In the genomic region with DNA sequence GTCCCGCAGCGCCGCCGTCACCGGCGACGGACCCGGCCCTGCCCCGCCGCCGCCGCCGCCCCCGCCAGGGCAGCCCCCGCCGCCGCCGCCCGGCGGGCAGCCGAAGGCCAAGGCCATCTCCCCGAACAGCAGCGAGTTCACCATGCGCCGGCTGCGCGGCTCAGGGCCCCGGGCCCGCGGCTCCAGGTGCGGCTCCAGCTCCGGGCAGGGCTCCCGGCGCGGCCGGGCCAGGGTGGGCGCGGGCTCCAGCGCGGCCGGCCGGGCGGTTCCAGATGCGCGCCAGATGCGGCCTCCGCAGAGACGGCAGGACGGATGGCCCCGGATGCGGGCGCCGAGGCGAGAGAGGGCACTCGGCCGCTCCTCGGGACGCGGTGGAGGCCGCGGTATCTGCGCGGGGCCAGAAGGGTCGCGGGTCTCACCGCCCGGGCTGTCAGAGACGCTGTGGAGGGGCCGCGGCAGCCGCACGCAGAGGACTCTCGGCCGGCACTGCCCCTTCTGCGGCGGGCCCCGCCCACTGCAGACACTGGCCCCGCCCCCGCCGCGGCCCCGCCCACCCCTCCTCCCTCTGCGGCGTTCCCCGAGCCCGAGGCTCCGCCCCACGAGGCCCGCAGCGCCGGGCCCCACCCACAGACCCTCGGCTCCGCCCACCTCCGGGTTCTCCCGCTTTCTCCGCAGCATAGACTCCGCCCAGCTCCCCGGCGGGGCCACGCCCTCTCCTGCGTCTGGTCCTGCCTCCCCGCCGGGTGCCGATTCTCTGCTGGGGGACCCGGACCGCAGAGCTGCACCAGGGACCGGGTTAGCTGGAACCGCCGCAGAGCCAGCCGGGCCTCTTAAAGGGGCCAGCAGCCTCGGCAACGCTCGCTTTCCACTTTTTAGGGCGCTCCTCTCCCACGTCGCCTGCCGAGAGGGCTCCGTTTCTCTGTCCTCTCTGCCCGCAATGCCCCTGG, we compare ENCODE assay signal across 8 cellular contexts. TPM values are rescaled to one million over a fixed set of nuclear protein-coding genes. Genes with fewer than 3 reads are reported as not detected.
DNase-seq lines count a peak whose midpoint lies in the region; ATAC-seq, FAIRE-seq and TF ChIP-seq lines count a peak whose summit lies in the region.

IFFO2 (minus strand) TSS at position 488 of the 947 bp plus-strand sequence; CDS start at position 144, 344 bp downstream.

- peak within 1 kb of the TSS; percentile 98 for H3K27ac ChIP-seq in CD4-positive, alpha-beta memory T cell (ENCODE audit: low read depth, low read length)
- no peak within 1 kb of the TSS for H3K27ac ChIP-seq in H1 (ENCODE audit: low read depth, low read length)
- H3K27ac ChIP-seq in mesendoderm (ENCODE audit: low read depth, low read length), result no peak within 1 kb of the TSS

- H3K18ac ChIP-seq in H1 (ENCODE audit: extremely low read depth, low read length), result peak within 1 kb of the TSS; percentile 90
- H3K18ac ChIP-seq in mesendoderm (ENCODE audit: low read length), result peak within 1 kb of the TSS; percentile 36

- peak within 1 kb of the TSS; percentile 75; the same call in 1 of the 2 replicates for H2BK5ac ChIP-seq in H1 (ENCODE audit: low read depth, low read length)
- H2BK5ac ChIP-seq in mesendoderm (ENCODE audit: low read length), result no peak within 1 kb of the TSS

- H3K23ac ChIP-seq in H1 (ENCODE audit: insufficient read length) (no peak within 1 kb of the TSS), mesendoderm (ENCODE audit: low read length) (peak within 1 kb of the TSS; percentile 94)

- no peak within 1 kb of the TSS for H3K56ac ChIP-seq in H1 (replicated peaks; ENCODE audit: insufficient read length, low read depth, low read length)
- H3K56ac ChIP-seq in mesendoderm (ENCODE audit: low read length), result peak within 1 kb of the TSS; percentile 88

- no peak for TF ChIP-seq RAD21 in H1 (IDR thresholded peaks at IDR 0.05 in 1 of 2, conservative IDR thresholded peaks at IDR 0.05 in 1 of 2; ENCODE audit: low read depth in 2 of 2, low read length in 2 of 2)

- POLR2A ChIA-PET in CD4-positive, alpha-beta memory T cell (lab: Charles Lee; ENCODE audit: partially characterized antibody), result interaction anchor here (0.7 to 20.6 kb wide), 22 partner anchors 7 to 640 kb away, joined by 3 to 599 read pairs (median 4); partner anchors contain the start of gene ALDH4A1
- POLR2A ChIA-PET in H1 (lab: Charles Lee; ENCODE audit: partially characterized antibody), result interaction anchor here (0.7 to 5.1 kb wide), 19 partner anchors 10 to 241 kb away, joined by 3 to 28 read pairs (median 5); no protein-coding TSS in a partner anchor

- 3% methylated on average over 48 of the region's 119 CpGs; no CpG with 5 or more reads in 1 of the 2 experiments for WGBS in H1 (ENCODE audit: extremely low coverage in 1 of 2, insufficient coverage in 1 of 2, insufficient read length in 1 of 2, insufficient replicate concordance in 2 of 2, low coverage in 1 of 2, low lambda C conversion rate in 2 of 2, missing lambda C conversion rate in 1 of 2), 2 experiments
- no CpG with 5 or more reads among the region's 119 CpGs for WGBS in mesendoderm (ENCODE audit: extremely low coverage, insufficient coverage, low lambda C conversion rate)

- H3K79me1 ChIP-seq in H1 (ENCODE audit: low read depth, low read length) (0 out of 2 replicates have a peak, but pooled peaks cover 3% of the 10 kb centered on the region), mesendoderm (ENCODE audit: low read length) (peaks cover 8% of the 10 kb centered on the region)

- H3K4me3 Mint-ChIP-seq in CD4-positive, alpha-beta memory T cell, result peak within 1 kb of the TSS; percentile 93 to 98 (median 94)
- peak within 1 kb of the TSS; percentile 78 for H3K4me3 Mint-ChIP-seq in activated CD8-positive, alpha-beta memory T cell treated with anti-CD3 and anti-CD28 coated beads, Interleukin-2, amount 10 ng/mL, durations not matched to agents 7 days and 5 days

- CTCF ChIA-PET in CD4-positive, alpha-beta memory T cell (lab: Charles Lee; ENCODE audit: partially characterized antibody), result interaction anchor here (0.6 to 12.4 kb wide), 7 partner anchors 11 to 46 kb away, joined by 3 to 206 read pairs (median 5); no protein-coding TSS in a partner anchor
- CTCF ChIA-PET in activated CD8-positive, alpha-beta memory T cell treated with anti-CD3 and anti-CD28 coated beads, Interleukin-2, amount 10 ng/mL, durations not matched to agents 7 days and 5 days (lab: Charles Lee), result interaction anchor here (0.5 to 4.8 kb wide), 8 partner anchors 10 to 252 kb away, joined by 3 to 43 read pairs (median 4); no protein-coding TSS in a partner anchor
- CTCF ChIA-PET in H1 (lab: Charles Lee; ENCODE audit: partially characterized antibody), result interaction anchor here (0.7 to 7.6 kb wide), 6 partner anchors 10 to 48 kb away, joined by 3 to 40 read pairs (median 12); no protein-coding TSS in a partner anchor

- ATAC-seq in GM19438 (IDR thresholded peaks at IDR 0.05; ENCODE audit: low read depth, unreplicated experiment) (peak; percentile 58), HG03565 (IDR thresholded peaks at IDR 0.05; ENCODE audit: unreplicated experiment) (peak; percentile 59)
- ATAC-seq in activated CD8-positive, alpha-beta memory T cell treated with anti-CD3 and anti-CD28 coated beads, Interleukin-2, amount 10 ng/mL, durations not matched to agents 7 days and 5 days, result peak; percentile 81

- H3K9me3 ChIP-seq in CD4-positive, alpha-beta memory T cell (ENCODE audit: control insufficient read depth in 1 of 2, low read length in 2 of 2), result no peaks in the 10 kb centered on the region
- no peaks in the 10 kb centered on the region for H3K9me3 ChIP-seq in H1 (ENCODE audit: insufficient read depth in 2 of 2, low read depth in 1 of 2, low read length in 1 of 2)

- no peak for FAIRE-seq in H1 (lab: Jason Lieb, UNC)

- H3K27ac Mint-ChIP-seq in CD4-positive, alpha-beta memory T cell, result peak within 1 kb of the TSS; percentile 79 to 100 (median 99)
- peak within 1 kb of the TSS; percentile 57 for H3K27ac Mint-ChIP-seq in activated CD8-positive, alpha-beta memory T cell treated with anti-CD3 and anti-CD28 coated beads, Interleukin-2, amount 10 ng/mL, durations not matched to agents 7 days and 5 days

- H3K4me1 ChIP-seq in CD4-positive, alpha-beta memory T cell (ENCODE audit: insufficient read depth, low read length), result peaks cover 56% of the 10 kb centered on the region
- peaks cover 0 to 3% (median 2%) of the 10 kb centered on the region in 4 experiments; a peak in 4 of 7 replicates for H3K4me1 ChIP-seq in H1 (replicated peaks in 1 of 4; ENCODE audit: control insufficient read depth in 3 of 4, insufficient read depth in 4 of 4, low read length in 3 of 4)
- peaks cover 6% of the 10 kb centered on the region for H3K4me1 ChIP-seq in mesendoderm (ENCODE audit: control insufficient read depth, low read depth, low read length)

- H3K9ac ChIP-seq in H1 (replicated peaks in 1 of 4; ENCODE audit: extremely low read depth in 1 of 4, low read depth in 3 of 4, low read length in 3 of 4), result peak within 1 kb of the TSS; percentile 4 to 78 (median 42); a peak in 5 of 7 replicates
- H3K9ac ChIP-seq in mesendoderm (ENCODE audit: low read length), result peak within 1 kb of the TSS; percentile 78

- peak within 1 kb of the TSS; percentile 50; the same call in 1 of the 2 replicates for H2BK12ac ChIP-seq in H1 (ENCODE audit: low read depth, low read length)

- peaks cover 12% of the 10 kb centered on the region; the same call in 1 of the 2 replicates for H3K23me2 ChIP-seq in H1 (ENCODE audit: low read depth, low read length)

- DNase-seq in CD4-positive, alpha-beta memory T cell, result peak; percentile 96 to 99 (median 97)
- DNase-seq in NOMO-1 (lab: John Stamatoyannopoulos, UW; ENCODE audit: unreplicated experiment in 2 of 2), result peak; percentile 84 to 89
- peak; percentile 97 for DNase-seq in activated CD8-positive, alpha-beta memory T cell treated with anti-CD3 and anti-CD28 coated beads, Interleukin-2, amount 10 ng/mL, durations not matched to agents 7 days and 5 days
- DNase-seq in H1 (ENCODE audit: low read depth in 1 of 2, low spot score in 2 of 2), result peak; percentile 91 to 100
- DNase-seq in mesendoderm, result peak; percentile 94
- DNase-seq in stimulated activated CD8-positive, alpha-beta memory T cell treated with anti-CD3 and anti-CD28 coated beads, Interleukin-12 subunit alpha, Interleukin-12 subunit beta, amount 100 ng/mL, for 24 hours (ENCODE audit: extremely low read depth), result peak; percentile 97

- no peaks in the 10 kb centered on the region for H3K36me3 ChIP-seq in CD4-positive, alpha-beta memory T cell (ENCODE audit: insufficient read depth, low read length)
- H3K36me3 ChIP-seq in H1 (ENCODE audit: control insufficient read depth in 2 of 4, insufficient read depth in 4 of 4, low read length in 3 of 4), result no peaks in the 10 kb centered on the region
- H3K36me3 ChIP-seq in mesendoderm (ENCODE audit: control insufficient read depth, insufficient read depth, low read length), result no peaks in the 10 kb centered on the region

- H2BK120ac ChIP-seq in H1 (replicated peaks; ENCODE audit: low read depth, low read length) (no peak within 1 kb of the TSS), mesendoderm (ENCODE audit: low read depth, low read length) (no peak within 1 kb of the TSS)

- H4K5ac ChIP-seq in H1 (ENCODE audit: insufficient read length, low read depth, low read length) (peak within 1 kb of the TSS; percentile 62), mesendoderm (ENCODE audit: low read length) (no peak within 1 kb of the TSS)

- H3K14ac ChIP-seq in H1 (ENCODE audit: insufficient read length), result no peak within 1 kb of the TSS

- no peaks in the 10 kb centered on the region for H3K79me2 ChIP-seq in H1 (ENCODE audit: control insufficient read depth in 1 of 2, insufficient read depth in 2 of 2, low read length in 2 of 2)
- peaks cover 15% of the 10 kb centered on the region for H3K79me2 ChIP-seq in mesendoderm (ENCODE audit: control insufficient read depth, insufficient read depth, low read length)

- peak within 1 kb of the TSS in 1 of 2 donors; percentile 74 for H3K4me3 ChIP-seq in CD4-positive, alpha-beta memory T cell (ENCODE audit: low read length in 2 of 2)
- H3K4me3 ChIP-seq in H1 (ENCODE audit: extremely low read depth in 1 of 4, insufficient read depth in 2 of 4, low read depth in 3 of 4, low read length in 4 of 4) (peak within 1 kb of the TSS; percentile 49 to 74 (median 64)), mesendoderm (ENCODE audit: low read length) (peak within 1 kb of the TSS; percentile 62)

- intact Hi-C loops in CD4-positive, alpha-beta memory T cell (cut with micrococcal nuclease), result loop anchor here (1.0 to 5.0 kb wide), 6 partner anchors 16 to 256 kb away; partner anchors contain the start of genes ALDH4A1 and UBR4

- H3K4me2 ChIP-seq in H1 (ENCODE audit: insufficient read depth in 1 of 2, low read depth in 2 of 2, low read length in 2 of 2) (peak within 1 kb of the TSS; percentile 71 to 96), mesendoderm (ENCODE audit: low read length) (peak within 1 kb of the TSS; percentile 89)

- peak within 1 kb of the TSS; percentile 7; the same call in 1 of the 2 replicates for H2AFZ ChIP-seq in H1 (ENCODE audit: low read length)

- no peak for TF ChIP-seq EP300 in H1 (IDR thresholded peaks at IDR 0.05; ENCODE audit: borderline replicate concordance in 1 of 2, low read depth in 2 of 2, low read length in 2 of 2)

- H3K36me3 Mint-ChIP-seq in CD4-positive, alpha-beta memory T cell, result peaks cover 3 to 33% of the 10 kb centered on the region in 2 donors
- H3K36me3 Mint-ChIP-seq in activated CD8-positive, alpha-beta memory T cell treated with anti-CD3 and anti-CD28 coated beads, Interleukin-2, amount 10 ng/mL, durations not matched to agents 7 days and 5 days, result peaks cover 5% of the 10 kb centered on the region

- no peak within 1 kb of the TSS for H4K91ac ChIP-seq in H1 (replicated peaks; ENCODE audit: insufficient read length, low read length)

- no peaks in the 10 kb centered on the region for H3K27me3 Mint-ChIP-seq in CD4-positive, alpha-beta memory T cell
- peaks cover 43% of the 10 kb centered on the region for H3K27me3 Mint-ChIP-seq in activated CD8-positive, alpha-beta memory T cell treated with anti-CD3 and anti-CD28 coated beads, Interleukin-2, amount 10 ng/mL, durations not matched to agents 7 days and 5 days

- H2BK20ac ChIP-seq in H1 (ENCODE audit: low read length), result no peak within 1 kb of the TSS

- H4K20me1 ChIP-seq in H1 (replicated peaks in 1 of 2; ENCODE audit: control insufficient read depth in 1 of 2, insufficient read depth in 2 of 2, low read length in 2 of 2), result peaks cover 2 to 3% of the 10 kb centered on the region in 2 experiments

- no peak within 1 kb of the TSS for H2AK5ac ChIP-seq in H1 (ENCODE audit: low read depth, low read length)
- no peak within 1 kb of the TSS for H2AK5ac ChIP-seq in mesendoderm (ENCODE audit: low read length)

- H3K4ac ChIP-seq in H1 (replicated peaks; ENCODE audit: insufficient read length, low read depth, low read length), result no peak within 1 kb of the TSS
- no peak within 1 kb of the TSS for H3K4ac ChIP-seq in mesendoderm (ENCODE audit: low read depth, low read length)

- H2BK15ac ChIP-seq in H1 (ENCODE audit: low read length) (no peak within 1 kb of the TSS; the same call in 1 of the 2 replicates), mesendoderm (replicated peaks; ENCODE audit: low read depth) (no peak within 1 kb of the TSS)

- TF ChIP-seq CTCF in H1 (IDR thresholded peaks at IDR 0.05; ENCODE audit: control extremely low read depth in 1 of 3, insufficient read depth in 1 of 3, low read depth in 1 of 3, low read length in 3 of 3), result no peak

- peak; percentile 41 to 67 for TF ChIP-seq POLR2A in H1 (IDR thresholded peaks at IDR 0.05; ENCODE audit: control extremely low read depth in 1 of 2, low read depth in 2 of 2, low read length in 2 of 2)

- H4K8ac ChIP-seq in H1 (ENCODE audit: extremely low read depth, insufficient read depth, low read length) (peak within 1 kb of the TSS; percentile 80), mesendoderm (ENCODE audit: low read depth, low read length) (no peak within 1 kb of the TSS)

- H3K4me1 Mint-ChIP-seq in CD4-positive, alpha-beta memory T cell, result peaks cover 32 to 67% (median 48%) of the 10 kb centered on the region in 4 donors
- peaks cover 51% of the 10 kb centered on the region for H3K4me1 Mint-ChIP-seq in activated CD8-positive, alpha-beta memory T cell treated with anti-CD3 and anti-CD28 coated beads, Interleukin-2, amount 10 ng/mL, durations not matched to agents 7 days and 5 days

- H3K27me3 ChIP-seq in CD4-positive, alpha-beta memory T cell (ENCODE audit: insufficient read depth, low read length), result no peaks in the 10 kb centered on the region
- H3K27me3 ChIP-seq in H1 (replicated peaks in 1 of 4; ENCODE audit: control insufficient read depth in 3 of 4, extremely low read depth in 1 of 4, insufficient read depth in 3 of 4, low read length in 3 of 4) (peaks cover 5 to 40% (median 24%) of the 10 kb centered on the region in 4 experiments; a peak in 6 of 7 replicates), mesendoderm (ENCODE audit: insufficient read depth, low read length, poor library complexity) (no peaks in the 10 kb centered on the region)

- peaks cover 0 to 1% (median 0%) of the 10 kb centered on the region in 8 donors for H3K9me3 Mint-ChIP-seq in CD4-positive, alpha-beta memory T cell
- H3K9me3 Mint-ChIP-seq in activated CD8-positive, alpha-beta memory T cell treated with anti-CD3 and anti-CD28 coated beads, Interleukin-2, amount 10 ng/mL, durations not matched to agents 7 days and 5 days (ENCODE audit: low read depth), result no peaks in the 10 kb centered on the region

RNA-seq across cellular contexts. Expression of gene IFFO2, which starts in this region (rescaled TPM):
- total RNA-seq in CD4-positive, alpha-beta memory T cell, result 10 to 100 TPM; 39.0 to 41.3 TPM
- 1 to 10 TPM; 1.3 to 5.2 TPM for polyA plus RNA-seq in CD4-positive, alpha-beta memory T cell
- 10 to 100 TPM; 12.5 to 13.7 TPM for total RNA-seq in activated CD8-positive, alpha-beta memory T cell treated with anti-CD3 and anti-CD28 coated beads, Interleukin-2, amount 10 ng/mL, durations not matched to agents 7 days and 5 days
- 8.7 and 10.4 TPM in 2 replicates for total RNA-seq in H1 (2021; fragmentation: NEBNext Ultra II Directional; extraction: Animal tissue kit (Norgen Biotek cat#: 25700))
- 6.6 and 13.7 TPM in 2 replicates for polyA plus RNA-seq in H1 (2011; rRNA removed)
- 5.2 TPM for polyA plus RNA-seq in H1 (2011; cell fraction: cytosol; rRNA removed)
- polyA plus RNA-seq in H1 (2011; cell fraction: nucleus; rRNA removed), result 8.2 TPM
- 4.2 to 6.0 TPM (median 5.4 TPM) in 4 replicates for polyA plus RNA-seq in H1 (2012, experiment 1 of 2)
- 5.2 TPM for polyA plus RNA-seq in H1 (2012, experiment 2 of 2)
- polyA plus RNA-seq in H1 (2013, experiment 1 of 2), result 3.5 TPM
- 3.6 TPM for polyA plus RNA-seq in H1 (2013, experiment 2 of 2)
- 4.0 and 4.8 TPM in 2 replicates for polyA minus RNA-seq in H1 (2011; rRNA and poly(A)+ RNA removed)
- 4.8 TPM for polyA minus RNA-seq in H1 (2011; cell fraction: cytosol; rRNA and poly(A)+ RNA removed)
- polyA minus RNA-seq in H1 (2011; cell fraction: nucleus; rRNA and poly(A)+ RNA removed), result 2.6 TPM
- polyA plus RNA-seq in mesendoderm (2013, experiment 1 of 2), result 10.7 TPM
- 11.3 TPM for polyA plus RNA-seq in mesendoderm (2013, experiment 2 of 2)
